ENCODE assay signal across 15 cellular contexts in the genomic region with DNA sequence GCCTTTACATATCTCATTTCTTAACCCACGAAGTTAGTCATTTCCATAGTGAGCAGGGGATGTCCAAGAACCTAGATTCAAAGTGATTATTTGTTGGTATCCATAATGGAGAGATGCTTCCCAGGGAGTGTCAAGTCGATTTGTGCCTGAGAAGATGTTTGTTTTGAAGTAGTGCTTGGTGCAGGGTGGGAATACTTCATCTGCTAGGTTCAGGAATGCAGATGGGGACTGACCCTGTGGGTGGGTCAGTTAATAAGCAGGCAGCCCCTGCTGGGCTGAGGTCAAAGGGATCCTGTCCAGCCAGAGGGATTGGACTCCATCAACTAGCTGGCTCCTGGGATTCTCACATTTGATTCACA. TPM values are rescaled to one million over a fixed set of nuclear protein-coding genes. Genes with fewer than 3 reads are reported as not detected.
A peak's percentile ranks its signal among the peaks of the same experiment; 100 is the strongest.
DNase-seq lines count a peak whose midpoint lies in the region; ATAC-seq and TF ChIP-seq lines count a peak whose summit lies in the region.
"Had no signal": no experiment of that assay in that cellular context is flagged by ENCODE, and none has a peak within 500 bp of the region (broad histone marks: within the 10 kb centered on the region; RNA-seq: fewer than 3 reads in every experiment).

No MANE protein-coding gene starts in this region.

- POLR2A ChIA-PET in AG04450 (lab: Yijun Ruan, JAX), result interaction anchor here (0.6 to 2.6 kb wide), 4 partner anchors 10 to 46 kb away, joined by 3 to 15 read pairs (median 4); no protein-coding TSS in a partner anchor

- H3K9me3 ChIP-seq in AG04450 (ENCODE audit: control insufficient read depth, insufficient read depth, low read length) (no peaks in the 10 kb centered on the region), skeletal muscle satellite cell (replicated peaks; ENCODE audit: low read length) (no peaks in the 10 kb centered on the region)

- H3K9me3 Mint-ChIP-seq in activated naive CD8-positive, alpha-beta T cell treated with anti-CD3 and anti-CD28 coated beads, Interleukin-2, amount 50 U/mL, for 24 hours, result no peaks in the 10 kb centered on the region
- H3K9me3 Mint-ChIP-seq: activated CD4-positive, alpha-beta memory T cell treated with anti-CD3 and anti-CD28 coated beads for 36 hours; T-helper 1 cell treated with Interleukin-12 subunit alpha and Interleukin-12 subunit beta and Interleukin-4 antibody, amounts not matched to agents 30 μg/mL and 1 μg/mL, for 36 hours had no signal

- no peaks in the 10 kb centered on the region for H3K4me1 Mint-ChIP-seq in activated naive CD8-positive, alpha-beta T cell treated with anti-CD3 and anti-CD28 coated beads, Interleukin-2, amount 50 U/mL, for 24 hours

- H3K27ac Mint-ChIP-seq in activated naive CD8-positive, alpha-beta T cell treated with anti-CD3 and anti-CD28 coated beads, Interleukin-2, amount 50 U/mL, for 24 hours, result no peak overlapping the region
- H3K27ac Mint-ChIP-seq: activated CD4-positive, alpha-beta memory T cell treated with anti-CD3 and anti-CD28 coated beads for 36 hours; T-helper 1 cell treated with Interleukin-12 subunit alpha and Interleukin-12 subunit beta and Interleukin-4 antibody, amounts not matched to agents 30 μg/mL and 1 μg/mL, for 36 hours had no signal

- DNase-seq in AG04450 (ENCODE audit: low read depth, low spot score) (no peak), foreskin keratinocyte (no peak), ureter (ENCODE audit: low spot score) (no peak), NCI-H2171 treated with DMSO at 0.1 percent for 48 hours (lab: John Stamatoyannopoulos, UW) (no peak), SHP77 treated with DMSO at 0.1 percent for 48 hours (lab: John Stamatoyannopoulos, UW) (no peak)
- DNase-seq in activated naive CD8-positive, alpha-beta T cell treated with anti-CD3 and anti-CD28 coated beads, Interleukin-2, amount 50 U/mL, for 24 hours, result no peak
- DNase-seq: activated CD4-positive, alpha-beta memory T cell treated with anti-CD3 and anti-CD28 coated beads for 36 hours; activated naive CD4-positive, alpha-beta T cell; left colon; NCI-H2029 had no signal

- no peaks in the 10 kb centered on the region for H3K36me3 ChIP-seq in skeletal muscle satellite cell (ENCODE audit: insufficient read depth, low read length)

- H3K36me3 Mint-ChIP-seq in activated naive CD8-positive, alpha-beta T cell treated with anti-CD3 and anti-CD28 coated beads, Interleukin-2, amount 50 U/mL, for 24 hours (ENCODE audit: low read depth), result no peaks in the 10 kb centered on the region
- H3K36me3 Mint-ChIP-seq: activated CD4-positive, alpha-beta memory T cell treated with anti-CD3 and anti-CD28 coated beads for 36 hours had no signal

- peak; percentile 47 for ATAC-seq in foreskin keratinocyte
- no peak for ATAC-seq in activated naive CD8-positive, alpha-beta T cell treated with anti-CD3 and anti-CD28 coated beads, Interleukin-2, amount 50 U/mL, for 24 hours

- H3K4me2 ChIP-seq in skeletal muscle satellite cell (ENCODE audit: low read length), result peak overlapping the region; percentile 26
- H3K4me2 ChIP-seq: KMS-11 had no signal

- no peak overlapping the region for H3K4me3 ChIP-seq in AG04450 (ENCODE audit: low read depth, low read length)
- H3K4me3 ChIP-seq in skeletal muscle satellite cell (ENCODE audit: low read length), result no peak overlapping the region

- no peaks in the 10 kb centered on the region for H3K27me3 Mint-ChIP-seq in activated naive CD8-positive, alpha-beta T cell treated with anti-CD3 and anti-CD28 coated beads, Interleukin-2, amount 50 U/mL, for 24 hours
- H3K27me3 Mint-ChIP-seq: activated CD4-positive, alpha-beta memory T cell treated with anti-CD3 and anti-CD28 coated beads for 36 hours; progenitor cell of endocrine pancreas had no signal

- H3K27me3 ChIP-seq in AG04450 (ENCODE audit: control insufficient read depth, insufficient read depth, low read length), result no peaks in the 10 kb centered on the region
- no peaks in the 10 kb centered on the region for H3K27me3 ChIP-seq in foreskin keratinocyte
- no peaks in the 10 kb centered on the region for H3K27me3 ChIP-seq in skeletal muscle satellite cell (ENCODE audit: control insufficient read depth, insufficient read depth, low read length)

- H3K9ac ChIP-seq in skeletal muscle satellite cell (ENCODE audit: low read depth, low read length), result peak overlapping the region; percentile 23
- H3K9ac ChIP-seq: KMS-11 had no signal

- H3K27ac ChIP-seq in AG04450 (ENCODE audit: low read depth, low read length) (peak overlapping the region; percentile 49), angular gyrus (ENCODE audit: low read depth, low read length) (peak overlapping the region; percentile 5), foreskin keratinocyte (peak overlapping the region; percentile 74)
- H3K27ac ChIP-seq: KMS-11 had no signal

- TF ChIP-seq CTCF in AG04450 (IDR thresholded peaks at IDR 0.05; ENCODE audit: low read depth, low read length) (no peak), foreskin keratinocyte (conservative IDR thresholded peaks at IDR 0.05) (no peak)

- H3K4me3 Mint-ChIP-seq in activated naive CD8-positive, alpha-beta T cell treated with anti-CD3 and anti-CD28 coated beads, Interleukin-2, amount 50 U/mL, for 24 hours, result no peak overlapping the region
- H3K4me3 Mint-ChIP-seq: activated CD4-positive, alpha-beta memory T cell treated with anti-CD3 and anti-CD28 coated beads for 36 hours; T-helper 1 cell treated with Interleukin-12 subunit alpha and Interleukin-12 subunit beta and Interleukin-4 antibody, amounts not matched to agents 30 μg/mL and 1 μg/mL, for 36 hours had no signal

- H3K4me1 ChIP-seq in foreskin keratinocyte (peaks cover 47% of the 10 kb centered on the region), skeletal muscle satellite cell (ENCODE audit: control insufficient read depth, insufficient read depth, low read length) (peaks cover 30% of the 10 kb centered on the region)

- CTCF ChIA-PET in AG04450 (lab: Charles Lee), result interaction anchor here (1.5 to 5.2 kb wide), 3 partner anchors 15 to 21 kb away, joined by 3 to 20 read pairs (median 3); no protein-coding TSS in a partner anchor

RNA-seq across cellular contexts. Expression of gene VILL, which starts 44.1 kb away (rescaled TPM):
- polyA plus RNA-seq in AG04450 (2011; rRNA removed) (2.6 and 5.3 TPM in 2 replicates), foreskin keratinocyte (3.1 and 3.4 TPM in 2 replicates)
- polyA minus RNA-seq in AG04450 (2011; rRNA and poly(A)+ RNA removed), result 5.9 and 10.7 TPM in 2 replicates
- total RNA-seq in foreskin keratinocyte (3.7 and 3.8 TPM in 2 replicates), ureter (46.4 TPM)
- total RNA-seq in skeletal muscle satellite cell (2012; rRNA removed), result 4.3 and 7.6 TPM in 2 replicates

Comparison
In these comparisons a context has a peak if more than half of its experiments do, and no peak if none do; other contexts are left out.
1. H3K27ac ChIP-seq: peak in every context shown above with its lines; median percentile 74 in foreskin keratinocyte; 49 in AG04450; 5 in angular gyrus.